In genomic region chr1:223155153-223155552, GRCh38 we compare ENCODE assay signal across 27 cellular contexts.
"Had no signal": no experiment of that assay in that cellular context is flagged by ENCODE, and none has a peak within 500 bp of the region (broad histone marks: within the 10 kb centered on the region; RNA-seq: fewer than 3 reads in every experiment).

No MANE protein-coding gene starts in this region.

- H3K27me3 Mint-ChIP-seq: stimulated activated naive CD8-positive, alpha-beta T cell treated with anti-CD3 and anti-CD28 coated beads, Interleukin-15, amount 100 ng/mL, for 72 hours; stimulated activated naive CD8-positive, alpha-beta T cell treated with anti-CD3 and anti-CD28 coated beads, Interleukin-15, Interleukin-2, amounts not matched to agents 100 ng/mL and 50 ng/mL, for 24 hours had no signal

- ATAC-seq: stimulated activated effector memory CD8-positive, alpha-beta T cell treated with anti-CD3 and anti-CD28 coated beads, Interleukin-12 subunit alpha, Interleukin-12 subunit beta, amount 100 ng/mL, for 72 hours; stimulated activated memory B cell treated with anti-CD40 and anti-IgM and Interleukin-4, amounts not matched to agents 10 μg/mL and 1 μg/mL and 100 μg/mL, for 72 hours; stimulated activated naive B cell treated with anti-CD40 and anti-IgM and Interleukin-4, amounts not matched to agents 10 μg/mL and 1 μg/mL and 100 μg/mL, for 72 hours; stimulated activated naive CD8-positive, alpha-beta T cell treated with anti-CD3 and anti-CD28 coated beads, Interleukin-15, amount 100 ng/mL, for 72 hours; stimulated activated naive CD8-positive, alpha-beta T cell treated with anti-CD3 and anti-CD28 coated beads, Interleukin-15, Interleukin-2, amounts not matched to agents 100 U/mL and 50 U/mL, for 24 hours; upper lobe of right lung had no signal

- H3K36me3 ChIP-seq: stomach, suprapubic skin, thoracic aorta, thyroid gland, tibial artery, tibial nerve, transverse colon, upper lobe of left lung, upper lobe of right lung, uterus, vagina had no signal

- H3K9me3 Mint-ChIP-seq: stimulated activated effector memory CD8-positive, alpha-beta T cell treated with anti-CD3 and anti-CD28 coated beads, Interleukin-12 subunit alpha, Interleukin-12 subunit beta, amount 100 ng/mL, for 72 hours; stimulated activated memory B cell treated with anti-CD40 and anti-IgM and Interleukin-4, amounts not matched to agents 10 μg/mL and 1 μg/mL and 100 μg/mL, for 72 hours; stimulated activated naive B cell treated with anti-CD40 and anti-IgM and Interleukin-4, amounts not matched to agents 10 μg/mL and 1 μg/mL and 100 μg/mL, for 72 hours; stimulated activated naive CD8-positive, alpha-beta T cell treated with anti-CD3 and anti-CD28 coated beads, Interleukin-15, amount 100 ng/mL, for 72 hours; stimulated activated naive CD8-positive, alpha-beta T cell treated with anti-CD3 and anti-CD28 coated beads, Interleukin-15, Interleukin-2, amounts not matched to agents 100 ng/mL and 50 ng/mL, for 24 hours had no signal

- H3K36me3 Mint-ChIP-seq: stimulated activated memory B cell treated with anti-CD40 and anti-IgM and Interleukin-4, amounts not matched to agents 10 μg/mL and 1 μg/mL and 100 μg/mL, for 72 hours; stimulated activated naive B cell treated with anti-CD40 and anti-IgM and Interleukin-4, amounts not matched to agents 10 μg/mL and 1 μg/mL and 100 μg/mL, for 72 hours had no signal

- H3K27ac ChIP-seq: stomach, suprapubic skin, testis, thoracic aorta, thyroid gland, tibial artery, tibial nerve, transverse colon, upper lobe of left lung, upper lobe of right lung, uterus, vagina had no signal

- H3K27me3 ChIP-seq: stomach, suprapubic skin, testis, thyroid gland, tibial artery, tibial nerve, transverse colon, upper lobe of left lung, upper lobe of right lung, uterus, vagina had no signal

- H3K27ac Mint-ChIP-seq: stimulated activated effector memory CD8-positive, alpha-beta T cell treated with anti-CD3 and anti-CD28 coated beads, Interleukin-12 subunit alpha, Interleukin-12 subunit beta, amount 100 ng/mL, for 72 hours; stimulated activated memory B cell treated with anti-CD40 and anti-IgM and Interleukin-4, amounts not matched to agents 10 μg/mL and 1 μg/mL and 100 μg/mL, for 72 hours; stimulated activated naive B cell treated with anti-CD40 and anti-IgM and Interleukin-4, amounts not matched to agents 10 μg/mL and 1 μg/mL and 100 μg/mL, for 72 hours; stimulated activated naive CD8-positive, alpha-beta T cell treated with anti-CD3 and anti-CD28 coated beads, Interleukin-15, amount 100 ng/mL, for 72 hours; stimulated activated naive CD8-positive, alpha-beta T cell treated with anti-CD3 and anti-CD28 coated beads, Interleukin-15, Interleukin-2, amounts not matched to agents 100 ng/mL and 50 ng/mL, for 24 hours had no signal

- FAIRE-seq: urothelium cell line had no signal

- DNase-seq: stimulated activated CD4-positive, alpha-beta T cell treated with anti-CD3 and anti-CD28 coated beads, Interleukin-2, amount 100 ng/mL, for 48 hours; stimulated activated CD4-positive, alpha-beta T cell treated with anti-CD3 and anti-CD28 coated beads, Interleukin-4, amount 100 ng/mL, for 1 hour; stimulated activated CD4-positive, alpha-beta T cell treated with anti-CD3 and anti-CD28 coated beads, Interleukin-4, amount 100 ng/mL, for 24 hours; stimulated activated CD4-positive, alpha-beta T cell treated with anti-CD3 and anti-CD28 coated beads, Interleukin-4, amount 100 ng/mL, for 4 hours; stimulated activated CD8-positive, alpha-beta memory T cell treated with anti-CD3 and anti-CD28 coated beads, Interleukin-4, amount 100 ng/mL, for 48 hours; stimulated activated naive B cell treated with anti-CD40 and anti-IgM and Interleukin-4, amounts not matched to agents 10 μg/mL and 1 μg/mL and 100 μg/mL, for 72 hours; stimulated activated naive CD4-positive, alpha-beta T cell; stimulated activated naive CD4-positive, alpha-beta T cell treated with Interleukin-2 at 50 U/mL for 16 hours; stimulated activated naive CD8-positive, alpha-beta T cell treated with anti-CD3 and anti-CD28 coated beads, Interleukin-15, amount 100 ng/mL, for 72 hours; stimulated activated naive CD8-positive, alpha-beta T cell treated with anti-CD3 and anti-CD28 coated beads, Interleukin-15, Interleukin-2, amounts not matched to agents 100 U/mL and 50 U/mL, for 24 hours; stomach; substantia nigra; testis; thyroid gland; tibial artery; transverse colon; upper lobe of left lung; upper lobe of right lung; uterus had no signal

- H3K4me1 ChIP-seq: suprapubic skin, testis, tibial artery, transverse colon, upper lobe of right lung, uterus, vagina had no signal

- H3K9me3 ChIP-seq: stomach, suprapubic skin, testis, thoracic aorta, thyroid gland, tibial artery, tibial nerve, transverse colon, upper lobe of left lung, upper lobe of right lung, uterus, vagina had no signal

- H3K4me3 ChIP-seq: stomach, suprapubic skin, testis, thoracic aorta, thyroid gland, tibial artery, tibial nerve, transverse colon, upper lobe of left lung, upper lobe of right lung, uterus, vagina had no signal

- H3K4me3 Mint-ChIP-seq: stimulated activated effector memory CD8-positive, alpha-beta T cell treated with anti-CD3 and anti-CD28 coated beads, Interleukin-12 subunit alpha, Interleukin-12 subunit beta, amount 100 ng/mL, for 72 hours; stimulated activated memory B cell treated with anti-CD40 and anti-IgM and Interleukin-4, amounts not matched to agents 10 μg/mL and 1 μg/mL and 100 μg/mL, for 72 hours; stimulated activated naive B cell treated with anti-CD40 and anti-IgM and Interleukin-4, amounts not matched to agents 10 μg/mL and 1 μg/mL and 100 μg/mL, for 72 hours; stimulated activated naive CD8-positive, alpha-beta T cell treated with anti-CD3 and anti-CD28 coated beads, Interleukin-15, amount 100 ng/mL, for 72 hours; stimulated activated naive CD8-positive, alpha-beta T cell treated with anti-CD3 and anti-CD28 coated beads, Interleukin-15, Interleukin-2, amounts not matched to agents 100 ng/mL and 50 ng/mL, for 24 hours had no signal
